Comparison of ENCODE assay signal across 11 cellular contexts in the genomic region with DNA sequence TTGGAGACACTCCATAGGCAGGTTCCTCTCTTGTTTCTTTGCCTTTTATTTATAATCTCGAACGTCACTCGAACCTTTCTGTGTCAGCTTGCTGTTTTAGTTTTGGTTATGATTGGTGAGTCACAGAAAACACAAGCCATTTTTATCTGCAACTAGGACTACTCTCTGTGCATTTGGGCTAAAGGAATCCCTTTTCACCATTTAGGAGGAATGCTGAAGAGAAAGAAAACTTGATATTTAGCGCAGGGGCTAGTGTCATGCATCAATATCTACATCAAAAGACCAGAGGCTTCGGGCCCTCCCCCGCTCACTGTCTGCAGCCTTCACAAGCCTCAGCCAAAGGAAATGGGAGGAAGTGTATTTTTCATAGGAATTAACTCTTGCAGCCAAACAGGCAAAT.
A peak's percentile ranks its signal among the peaks of the same experiment; 100 is the strongest.
DNase-seq lines count a peak whose midpoint lies in the region; ATAC-seq, FAIRE-seq and TF ChIP-seq lines count a peak whose summit lies in the region.
"Had no signal": no experiment of that assay in that cellular context is flagged by ENCODE, and none has a peak within 500 bp of the region (broad histone marks: within the 10 kb centered on the region; RNA-seq: fewer than 3 reads in every experiment).

No MANE protein-coding gene starts in this region.

- ATAC-seq in HG03432 (IDR thresholded peaks at IDR 0.05; ENCODE audit: unreplicated experiment), result peak; percentile 36
- ATAC-seq in GM21576 (IDR thresholded peaks at IDR 0.05; ENCODE audit: unreplicated experiment), result no peak
- ATAC-seq in activated CD8-positive, alpha-beta T cell treated with anti-CD3 and anti-CD28 coated beads, Interleukin-2, amount 10 ng/mL, durations not matched to agents 7 days and 5 days, result no peak

- H3K9me3 ChIP-seq in AG04450 (ENCODE audit: control insufficient read depth, insufficient read depth, low read length), result no peaks in the 10 kb centered on the region; the same call in 1 of the 2 replicates
- no peaks in the 10 kb centered on the region for H3K9me3 ChIP-seq in astrocyte (ENCODE audit: insufficient read depth, low read depth, low read length)
- H3K9me3 ChIP-seq: stomach had no signal

- H3K9me3 Mint-ChIP-seq in astrocyte (ENCODE audit: unreplicated experiment), result peaks cover 4% of the 10 kb centered on the region
- no peaks in the 10 kb centered on the region for H3K9me3 Mint-ChIP-seq in activated CD8-positive, alpha-beta T cell treated with anti-CD3 and anti-CD28 coated beads, Interleukin-2, amount 10 ng/mL, durations not matched to agents 7 days and 5 days (ENCODE audit: insufficient read depth)
- H3K9me3 Mint-ChIP-seq: activated B cell treated with CpG ODN at 0.5 μM for 24 hours; CD8-positive, alpha-beta memory T cell had no signal

- no peaks in the 10 kb centered on the region for H3K27me3 ChIP-seq in AG04450 (ENCODE audit: control insufficient read depth, insufficient read depth, low read length)
- no peaks in the 10 kb centered on the region for H3K27me3 ChIP-seq in astrocyte (ENCODE audit: insufficient read depth, low read length)
- H3K27me3 ChIP-seq: stomach had no signal

- peak overlapping the region; percentile 78 for H3K4me2 ChIP-seq in astrocyte (ENCODE audit: low read length)

- H3K27ac Mint-ChIP-seq in astrocyte (ENCODE audit: unreplicated experiment), result peak overlapping the region; percentile 96
- H3K27ac Mint-ChIP-seq in activated CD8-positive, alpha-beta T cell treated with anti-CD3 and anti-CD28 coated beads, Interleukin-2, amount 10 ng/mL, durations not matched to agents 7 days and 5 days, result no peak overlapping the region
- H3K27ac Mint-ChIP-seq: activated B cell treated with CpG ODN at 0.5 μM for 24 hours; CD8-positive, alpha-beta memory T cell had no signal

- H3K27ac ChIP-seq in AG04450 (ENCODE audit: low read depth, low read length) (peak overlapping the region; percentile 22), astrocyte (ENCODE audit: low read depth, low read length) (peak overlapping the region; percentile 76)

- H3K4me3 ChIP-seq in AG04450 (ENCODE audit: low read depth, low read length) (peak overlapping the region; percentile 17; the same call in 1 of the 2 replicates), astrocyte (ENCODE audit: insufficient read depth, low read depth, low read length) (peak overlapping the region; percentile 17)
- H3K4me3 ChIP-seq: stomach had no signal

- H3K27me3 Mint-ChIP-seq in astrocyte (ENCODE audit: low read depth, unreplicated experiment), result no peaks in the 10 kb centered on the region
- H3K27me3 Mint-ChIP-seq in activated CD8-positive, alpha-beta T cell treated with anti-CD3 and anti-CD28 coated beads, Interleukin-2, amount 10 ng/mL, durations not matched to agents 7 days and 5 days (ENCODE audit: low read depth), result no peaks in the 10 kb centered on the region

- H3K4me1 Mint-ChIP-seq in astrocyte (ENCODE audit: low read depth, unreplicated experiment), result peaks cover 49% of the 10 kb centered on the region
- H3K4me1 Mint-ChIP-seq in activated CD8-positive, alpha-beta T cell treated with anti-CD3 and anti-CD28 coated beads, Interleukin-2, amount 10 ng/mL, durations not matched to agents 7 days and 5 days (ENCODE audit: low read depth), result no peaks in the 10 kb centered on the region
- H3K4me1 Mint-ChIP-seq: CD8-positive, alpha-beta memory T cell had no signal

- DNase-seq in AG04450 (ENCODE audit: low read depth, low spot score) (no peak), astrocyte (ENCODE audit: low read depth) (peak; percentile 61), lung microvascular endothelial cell (ENCODE audit: low read depth in 2 of 2) (peak; percentile 27 to 63), SW 1271 (lab: John Stamatoyannopoulos, UW) (no peak)
- DNase-seq in activated CD8-positive, alpha-beta T cell treated with anti-CD3 and anti-CD28 coated beads, Interleukin-2, amount 10 ng/mL, durations not matched to agents 7 days and 5 days, result no peak
- no peak for DNase-seq in activated naive CD4-positive, alpha-beta T cell (lab: John Stamatoyannopoulos, UW)
- DNase-seq: activated B cell treated with CpG ODN at 0.5 μM for 24 hours; CD8-positive, alpha-beta memory T cell; stomach had no signal

- H2AFZ ChIP-seq in astrocyte (ENCODE audit: low read depth, low read length), result peak overlapping the region; percentile 36

- H3K36me3 Mint-ChIP-seq in astrocyte (ENCODE audit: low read depth, unreplicated experiment), result no peaks in the 10 kb centered on the region
- H3K36me3 Mint-ChIP-seq in activated CD8-positive, alpha-beta T cell treated with anti-CD3 and anti-CD28 coated beads, Interleukin-2, amount 10 ng/mL, durations not matched to agents 7 days and 5 days (ENCODE audit: low read depth), result no peaks in the 10 kb centered on the region
- H3K36me3 Mint-ChIP-seq: CD8-positive, alpha-beta memory T cell had no signal

- peak overlapping the region; percentile 57 for H3K9ac ChIP-seq in astrocyte (ENCODE audit: low read length)

- peak overlapping the region; percentile 41 for H3K4me3 Mint-ChIP-seq in astrocyte (ENCODE audit: unreplicated experiment)
- no peak overlapping the region for H3K4me3 Mint-ChIP-seq in activated CD8-positive, alpha-beta T cell treated with anti-CD3 and anti-CD28 coated beads, Interleukin-2, amount 10 ng/mL, durations not matched to agents 7 days and 5 days
- H3K4me3 Mint-ChIP-seq: activated B cell treated with CpG ODN at 0.5 μM for 24 hours; CD8-positive, alpha-beta memory T cell had no signal

- TF ChIP-seq CTCF in AG04450 (IDR thresholded peaks at IDR 0.05; ENCODE audit: low read depth, low read length) (no peak), astrocyte (IDR thresholded peaks at IDR 0.05; ENCODE audit: insufficient read depth, low read depth, low read length) (no peak)

- peaks cover 22% of the 10 kb centered on the region for H3K4me1 ChIP-seq in astrocyte (ENCODE audit: insufficient read depth, low read length)

- H3K36me3 ChIP-seq in astrocyte (ENCODE audit: insufficient read depth, low read length), result no peaks in the 10 kb centered on the region
- H3K36me3 ChIP-seq: stomach had no signal

- POLR2A ChIA-PET in AG04450 (lab: Yijun Ruan, JAX), result interaction anchor here (1.1 to 1.5 kb wide), 2 partner anchors 64 to 508 kb away, joined by 3 to 5 read pairs; a partner anchor contains a TSS
- POLR2A ChIA-PET in activated CD8-positive, alpha-beta T cell treated with anti-CD3 and anti-CD28 coated beads, Interleukin-2, amount 10 ng/mL, durations not matched to agents 7 days and 5 days (lab: Charles Lee), result no interaction called here

- no peaks in the 10 kb centered on the region for H4K20me1 ChIP-seq in astrocyte (ENCODE audit: insufficient read depth, low read length)

- no peaks in the 10 kb centered on the region for H3K79me2 ChIP-seq in astrocyte (ENCODE audit: insufficient read depth, low read length)

- CTCF ChIA-PET in AG04450 (lab: Charles Lee), result no interaction called here
- CTCF ChIA-PET in activated CD8-positive, alpha-beta T cell treated with anti-CD3 and anti-CD28 coated beads, Interleukin-2, amount 10 ng/mL, durations not matched to agents 7 days and 5 days (lab: Charles Lee), result no interaction called here

- peak; percentile 9 for FAIRE-seq in astrocyte (lab: Jason Lieb, UNC)

Comparison
In these comparisons a context has a peak if more than half of its experiments do, and no peak if none do; other contexts are left out.
1. DNase-seq: peak in astrocyte (single experiment) and lung microvascular endothelial cell (2 of 2); none in AG04450 (single experiment), SW 1271 (0 of 2), activated CD8-positive, alpha-beta T cell treated with anti-CD3 and anti-CD28 coated beads, Interleukin-2, amount 10 ng/mL, durations not matched to agents 7 days and 5 days (single experiment) and activated naive CD4-positive, alpha-beta T cell (0 of 4).